In the genomic region with DNA sequence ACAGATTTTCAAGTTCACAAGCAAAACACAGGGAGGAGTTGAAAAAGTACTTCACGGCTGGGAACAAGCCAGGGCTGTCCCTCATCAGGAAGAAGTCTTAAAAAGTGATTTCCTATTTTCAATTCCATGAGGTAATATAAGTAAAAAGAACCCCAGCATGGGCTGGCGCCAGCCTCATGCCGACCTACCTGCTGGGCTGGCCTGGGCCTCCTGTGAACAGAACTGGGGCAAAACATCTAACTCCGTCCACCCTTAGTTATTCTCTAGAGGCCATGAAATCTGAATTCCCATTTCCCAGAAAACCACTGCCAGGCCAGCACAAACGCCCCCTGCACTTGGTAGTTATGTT, we compare ENCODE assay signal across 8 cellular contexts.
A peak's percentile ranks its signal among the peaks of the same experiment; 100 is the strongest.
DNase-seq lines count a peak whose midpoint lies in the region; ATAC-seq and TF ChIP-seq lines count a peak whose summit lies in the region.

No MANE protein-coding gene starts in this region.

- H3K27ac Mint-ChIP-seq in CD4-positive, alpha-beta T cell: peak overlapping the region; percentile 97

- 33% methylated on average over 5 of the region's 5 CpGs for WGBS in esophagus muscularis mucosa
- WGBS in prostate gland: 53% methylated on average over 5 of the region's 5 CpGs

- H3K9me3 Mint-ChIP-seq in CD4-positive, alpha-beta T cell: no peaks in the 10 kb centered on the region

- peak overlapping the region; percentile 88 for H3K27ac ChIP-seq in CD4-positive, alpha-beta T cell (ENCODE audit: low read depth, low read length)
- H3K27ac ChIP-seq in RWPE1 (peak overlapping the region; percentile 51), esophagus muscularis mucosa (replicated peaks in 1 of 4) (peak overlapping the region; percentile 79 to 85 (median 80)), prostate gland (peak overlapping the region; percentile 69 to 73)

- peak in 1 of 10 experiments; percentile 17 for DNase-seq in CD4-positive, alpha-beta T cell
- DNase-seq in RWPE1 (ENCODE audit: low spot score) (no peak), esophagus muscularis mucosa (ENCODE audit: extremely low spot score) (no peak), prostate gland (ENCODE audit: low spot score) (no peak), H7 (no peak), NCI-H446 treated with DMSO at 0.1 percent for 48 hours (lab: John Stamatoyannopoulos, UW) (no peak), NCI-H1092 (lab: John Stamatoyannopoulos, UW) (no peak), posterior vena cava (ENCODE audit: low spot score) (no peak)

- no peak for TF ChIP-seq POLR2A in esophagus muscularis mucosa (IDR thresholded peaks at IDR 0.05; ENCODE audit: low read depth)
- TF ChIP-seq POLR2A in prostate gland (IDR thresholded peaks at IDR 0.05): no peak

- no peaks in the 10 kb centered on the region for H3K9me3 ChIP-seq in CD4-positive, alpha-beta T cell (ENCODE audit: control insufficient read depth, low read length)
- no peaks in the 10 kb centered on the region for H3K9me3 ChIP-seq in esophagus muscularis mucosa
- no peaks in the 10 kb centered on the region for H3K9me3 ChIP-seq in prostate gland

- CTCF ChIA-PET in CD4-positive, alpha-beta T cell (lab: Charles Lee): interaction anchor here (1.0 to 4.9 kb wide), 9 partner anchors 10 to 223 kb away, joined by 3 to 52 read pairs (median 4); a partner anchor contains a TSS
- CTCF ChIA-PET in RWPE1 (lab: Yijun Ruan, JAX): interaction anchor here (1.5 to 3.0 kb wide), 2 partner anchors 43 to 209 kb away, joined by 4 to 14 read pairs; no protein-coding TSS in a partner anchor

- peaks cover 45 to 48% (median 46%) of the 10 kb centered on the region in 4 donors for H3K4me1 ChIP-seq in esophagus muscularis mucosa
- H3K4me1 ChIP-seq in prostate gland (replicated peaks): no peaks in the 10 kb centered on the region

- POLR2A ChIA-PET in CD4-positive, alpha-beta T cell (lab: Charles Lee): interaction anchor here (1.1 to 5.3 kb wide), 13 partner anchors 9 to 586 kb away, joined by 3 to 75 read pairs (median 5); a partner anchor contains a TSS
- POLR2A ChIA-PET in RWPE1 (lab: Yijun Ruan, JAX; ENCODE audit: low non-redundant PET): no interaction called here

- H3K4me3 ChIP-seq in esophagus muscularis mucosa (no peak overlapping the region), prostate gland (no peak overlapping the region), H7 (ENCODE audit: insufficient read depth, low read depth, low read length) (no peak overlapping the region)

- H3K4me3 Mint-ChIP-seq in CD4-positive, alpha-beta T cell: peak overlapping the region; percentile 78

- H3K4me1 Mint-ChIP-seq in CD4-positive, alpha-beta T cell (ENCODE audit: low read depth): peaks cover 79% of the 10 kb centered on the region

- H3K36me3 Mint-ChIP-seq in CD4-positive, alpha-beta T cell (ENCODE audit: low read depth): peaks cover 43% of the 10 kb centered on the region

- H3K27me3 Mint-ChIP-seq in CD4-positive, alpha-beta T cell: peaks cover 5% of the 10 kb centered on the region

- H3K27me3 ChIP-seq in CD4-positive, alpha-beta T cell (ENCODE audit: control insufficient read depth, insufficient read depth, low read length): no peaks in the 10 kb centered on the region
- H3K27me3 ChIP-seq in esophagus muscularis mucosa: no peaks in the 10 kb centered on the region
- no peaks in the 10 kb centered on the region for H3K27me3 ChIP-seq in prostate gland (replicated peaks; ENCODE audit: insufficient read depth)
- H3K27me3 ChIP-seq in H7 (ENCODE audit: control insufficient read depth, insufficient read depth, low read length): no peaks in the 10 kb centered on the region

- TF ChIP-seq CTCF in CD4-positive, alpha-beta T cell (IDR thresholded peaks at IDR 0.05): no peak
- no peak for TF ChIP-seq CTCF in RWPE1 (conservative IDR thresholded peaks at IDR 0.05; ENCODE audit: low read depth)
- TF ChIP-seq CTCF in esophagus muscularis mucosa (IDR thresholded peaks at IDR 0.05): no peak
- no peak for TF ChIP-seq CTCF in prostate gland (IDR thresholded peaks at IDR 0.05)

- peaks cover 23 to 71% (median 50%) of the 10 kb centered on the region in 4 donors for H3K36me3 ChIP-seq in esophagus muscularis mucosa
- H3K36me3 ChIP-seq in prostate gland: peaks cover 3 to 6% of the 10 kb centered on the region in 2 donors
- peaks cover 46% of the 10 kb centered on the region for H3K36me3 ChIP-seq in H7 (replicated peaks; ENCODE audit: control insufficient read depth, insufficient read depth, low read length)

- intact Hi-C loops in CD4-positive, alpha-beta T cell (cut with DNase I, micrococcal nuclease): loop anchor here (2.0 to 5.0 kb wide), 6 partner anchors 39 to 210 kb away; a partner anchor contains a TSS
- intact Hi-C loops in esophagus muscularis mucosa (cut with DNase I) (loop anchor here (2.0 kb wide), 1 partner anchor 150 kb away; no protein-coding TSS in a partner anchor), prostate gland (cut with DNase I) (loop anchor here (2.0 to 5.0 kb wide), 3 partner anchors 36 to 148 kb away; a partner anchor contains a TSS), posterior vena cava (cut with DNase I) (loop anchor here in 1 of 2 donors (5.0 kb wide), 1 partner anchor 1064 kb away; a partner anchor contains a TSS)

- TF ChIP-seq EP300 in esophagus muscularis mucosa (IDR thresholded peaks at IDR 0.05): no peak

- ATAC-seq in CD4-positive, alpha-beta T cell (ENCODE audit: poor library complexity): no peak
